Comparison of ENCODE assay signal across 18 cellular contexts in genomic region chr18:13688191-13689136, GRCh38. TPM values are rescaled to one million over a fixed set of nuclear protein-coding genes. Genes with fewer than 3 reads are reported as not detected.
DNase-seq lines count a peak whose midpoint lies in the region; ATAC-seq and TF ChIP-seq lines count a peak whose summit lies in the region.
"Had no signal": no experiment of that assay in that cellular context is flagged by ENCODE, and none has a peak within 500 bp of the region (broad histone marks: within the 10 kb centered on the region; RNA-seq: fewer than 3 reads in every experiment).

No MANE protein-coding gene starts in this region.

- WGBS in H9 (ENCODE audit: extremely low coverage, insufficient read length, low lambda C conversion rate), result no CpG with 5 or more reads among the region's 21 CpGs
- WGBS in stomach, 5 donors, result 89 to 94% (median 93%) methylated on average over 21 of the region's 21 CpGs

- ATAC-seq in stimulated activated effector memory CD8-positive, alpha-beta T cell treated with anti-CD3 and anti-CD28 coated beads, Interleukin-12 subunit alpha, Interleukin-12 subunit beta, amount 100 ng/mL, for 72 hours, result no peak
- ATAC-seq: HepG2 had no signal

- no peaks in the 10 kb centered on the region for H4K20me1 ChIP-seq in H9 (ENCODE audit: control insufficient read depth, insufficient read depth, insufficient read length)

- no peak overlapping the region for H4K91ac ChIP-seq in H9 (ENCODE audit: insufficient read length, low read depth, low read length)

- no peak for TF ChIP-seq POLR2A in stomach (IDR thresholded peaks at IDR 0.05)

- H3K4ac ChIP-seq in H9 (ENCODE audit: low read depth, low read length), result no peak overlapping the region

- 0 out of 2 replicates have a peak overlapping the region, but pooled peaks have one; percentile 63 for H3K14ac ChIP-seq in H9 (ENCODE audit: insufficient read depth, low read length)

- H3K79me1 ChIP-seq in H9 (ENCODE audit: insufficient read depth, low read depth, low read length, poor library complexity, severe bottlenecking), result peaks cover 5% of the 10 kb centered on the region

- TF ChIP-seq EP300 in stomach (IDR thresholded peaks at IDR 0.05), result no peak

- H3K4me3 ChIP-seq in left ventricle myocardium inferior (peak overlapping the region; percentile 34), H7 (ENCODE audit: insufficient read depth, low read depth, low read length) (no peak overlapping the region), stomach (no peak overlapping the region)
- H3K4me3 ChIP-seq in CD8-positive, alpha-beta memory T cell (ENCODE audit: low read length), result no peak overlapping the region
- H3K4me3 ChIP-seq: BLaER1 had no signal

- no peak overlapping the region for H3K56ac ChIP-seq in H9 (ENCODE audit: insufficient read length, low read depth, low read length)

- intact Hi-C loops in left ventricle myocardium inferior (cut with micrococcal nuclease) (no loop called here), stomach (cut with DNase I; ENCODE audit: low total_unique reads) (no loop called here)

- H3K27ac Mint-ChIP-seq in H9, result no peak overlapping the region
- peak overlapping the region; percentile 39 for H3K27ac Mint-ChIP-seq in stimulated activated effector memory CD8-positive, alpha-beta T cell treated with anti-CD3 and anti-CD28 coated beads, Interleukin-12 subunit alpha, Interleukin-12 subunit beta, amount 100 ng/mL, for 72 hours
- peak overlapping the region in 2 of 8 donors; percentile 78 to 94 for H3K27ac Mint-ChIP-seq in CD8-positive, alpha-beta memory T cell
- H3K27ac Mint-ChIP-seq: HFFc6 had no signal

- H3K4me1 ChIP-seq in H9 (ENCODE audit: insufficient read depth, low read length) (no peaks in the 10 kb centered on the region), left ventricle myocardium inferior (peaks cover 61% of the 10 kb centered on the region), stomach (no peaks in the 10 kb centered on the region)
- no peaks in the 10 kb centered on the region for H3K4me1 ChIP-seq in CD8-positive, alpha-beta memory T cell (ENCODE audit: insufficient read depth, low read length)
- H3K4me1 ChIP-seq: BLaER1 had no signal

- no peak overlapping the region for H4K5ac ChIP-seq in H9 (ENCODE audit: insufficient read length, low read depth, low read length)

- no peaks in the 10 kb centered on the region for H3K27me3 Mint-ChIP-seq in H9 (ENCODE audit: low read depth)
- H3K27me3 Mint-ChIP-seq in CD8-positive, alpha-beta memory T cell, result no peaks in the 10 kb centered on the region

- peaks cover 4% of the 10 kb centered on the region; the same call in 1 of the 2 replicates for H3K79me2 ChIP-seq in H9 (ENCODE audit: insufficient read depth, low read length)

- H3K36me3 ChIP-seq in left ventricle myocardium inferior, result no peaks in the 10 kb centered on the region
- H3K36me3 ChIP-seq in H7 (replicated peaks; ENCODE audit: control insufficient read depth, insufficient read depth, low read length), result no peaks in the 10 kb centered on the region
- H3K36me3 ChIP-seq in stomach, result no peaks in the 10 kb centered on the region
- H3K36me3 ChIP-seq in CD8-positive, alpha-beta memory T cell (ENCODE audit: insufficient read depth, low read length), result no peaks in the 10 kb centered on the region

- no peak for TF ChIP-seq CTCF in H9 (conservative IDR thresholded peaks at IDR 0.05)
- no peak for TF ChIP-seq CTCF in left ventricle myocardium inferior (IDR thresholded peaks at IDR 0.05; ENCODE audit: borderline replicate concordance)
- no peak for TF ChIP-seq CTCF in stomach (IDR thresholded peaks at IDR 0.05)

- POLR2A ChIA-PET in CD8-positive, alpha-beta memory T cell (lab: Charles Lee), result no interaction called here

- CTCF ChIA-PET in CD8-positive, alpha-beta memory T cell (lab: Charles Lee), result interaction anchor here (0.6 kb wide), 1 partner anchor 67 kb away, joined by 3 read pairs; no protein-coding TSS in a partner anchor

- H2BK20ac ChIP-seq in H9 (ENCODE audit: low read depth, low read length, poor library complexity, severe bottlenecking), result no peak overlapping the region

- no peak overlapping the region for H4K8ac ChIP-seq in H9 (replicated peaks; ENCODE audit: insufficient read length, low read depth, low read length)

- no peak overlapping the region for H3K4me2 ChIP-seq in H9 (ENCODE audit: insufficient read depth, insufficient read length, low read length)
- H3K4me2 ChIP-seq: BLaER1 had no signal

- H3K9me3 Mint-ChIP-seq in H9, result peaks cover 23 to 37% of the 10 kb centered on the region in 2 experiments; a peak in 4 of 5 replicates
- peaks cover 3% of the 10 kb centered on the region for H3K9me3 Mint-ChIP-seq in stimulated activated effector memory CD8-positive, alpha-beta T cell treated with anti-CD3 and anti-CD28 coated beads, Interleukin-12 subunit alpha, Interleukin-12 subunit beta, amount 100 ng/mL, for 72 hours
- peaks cover 0 to 11% (median 5%) of the 10 kb centered on the region in 5 donors for H3K9me3 Mint-ChIP-seq in CD8-positive, alpha-beta memory T cell

- no peaks in the 10 kb centered on the region for H3K9me3 ChIP-seq in H9 (ENCODE audit: control insufficient read depth, low read depth, low read length)
- no peaks in the 10 kb centered on the region for H3K9me3 ChIP-seq in left ventricle myocardium inferior (replicated peaks)
- no peaks in the 10 kb centered on the region for H3K9me3 ChIP-seq in stomach
- H3K9me3 ChIP-seq in CD8-positive, alpha-beta memory T cell (ENCODE audit: low read length), result no peaks in the 10 kb centered on the region

- H2BK12ac ChIP-seq in H9 (ENCODE audit: insufficient read length, low read depth, low read length), result no peak overlapping the region

- H3K27ac ChIP-seq in H9 (ENCODE audit: insufficient read length, low read depth, low read length), result no peak overlapping the region
- H3K27ac ChIP-seq in left ventricle myocardium inferior (replicated peaks), result peak overlapping the region; percentile 77
- H3K27ac ChIP-seq in stomach, result no peak overlapping the region
- no peak overlapping the region for H3K27ac ChIP-seq in CD8-positive, alpha-beta memory T cell (ENCODE audit: low read depth, low read length)
- H3K27ac ChIP-seq: BLaER1 had no signal

- no peak overlapping the region for H2AFZ ChIP-seq in H9 (ENCODE audit: low read length)

- no peak overlapping the region for H3K4me3 Mint-ChIP-seq in H9
- H3K4me3 Mint-ChIP-seq in stimulated activated effector memory CD8-positive, alpha-beta T cell treated with anti-CD3 and anti-CD28 coated beads, Interleukin-12 subunit alpha, Interleukin-12 subunit beta, amount 100 ng/mL, for 72 hours, result no peak overlapping the region
- H3K4me3 Mint-ChIP-seq in CD8-positive, alpha-beta memory T cell, result no peak overlapping the region
- H3K4me3 Mint-ChIP-seq: HFFc6 had no signal

- no peak overlapping the region for H2BK120ac ChIP-seq in H9 (ENCODE audit: low read depth, low read length, poor library complexity, severe bottlenecking)

- no peaks in the 10 kb centered on the region for H3K27me3 ChIP-seq in H9 (ENCODE audit: insufficient read depth, low read length)
- H3K27me3 ChIP-seq in left ventricle myocardium inferior (ENCODE audit: low read depth), result no peaks in the 10 kb centered on the region
- H3K27me3 ChIP-seq in H7 (ENCODE audit: control insufficient read depth, insufficient read depth, low read length), result no peaks in the 10 kb centered on the region
- no peaks in the 10 kb centered on the region for H3K27me3 ChIP-seq in stomach
- H3K27me3 ChIP-seq in CD8-positive, alpha-beta memory T cell (ENCODE audit: insufficient read depth, low read length, poor library complexity, severe bottlenecking), result no peaks in the 10 kb centered on the region
- H3K27me3 ChIP-seq: BLaER1 had no signal

- no peak overlapping the region for H3T11ph ChIP-seq in H9 (ENCODE audit: low read length)

- no peaks in the 10 kb centered on the region for H3K23me2 ChIP-seq in H9 (ENCODE audit: insufficient read length, low read depth, low read length, poor library complexity, severe bottlenecking)

- H3K23ac ChIP-seq in H9 (ENCODE audit: insufficient read length, low read depth, low read length), result no peak overlapping the region

- H3K4me1 Mint-ChIP-seq in H9, result peaks cover 3 to 4% of the 10 kb centered on the region in 2 experiments; a peak in 3 of 4 replicates
- H3K4me1 Mint-ChIP-seq in stimulated activated effector memory CD8-positive, alpha-beta T cell treated with anti-CD3 and anti-CD28 coated beads, Interleukin-12 subunit alpha, Interleukin-12 subunit beta, amount 100 ng/mL, for 72 hours, result peaks cover 75% of the 10 kb centered on the region
- H3K4me1 Mint-ChIP-seq in CD8-positive, alpha-beta memory T cell, result peaks cover 30 to 76% (median 48%) of the 10 kb centered on the region in 3 donors

- no peak overlapping the region for H2BK5ac ChIP-seq in H9 (ENCODE audit: insufficient read length, low read length)

- H3K9ac ChIP-seq in H9 (ENCODE audit: extremely low read depth, insufficient read length, low read length), result no peak overlapping the region
- H3K9ac ChIP-seq: BLaER1 had no signal

- H2AK5ac ChIP-seq in H9 (ENCODE audit: insufficient read length, low read length), result no peak overlapping the region

- H2BK15ac ChIP-seq in H9 (ENCODE audit: low read depth, low read length), result no peak overlapping the region

- peak overlapping the region; percentile 7 for H3K18ac ChIP-seq in H9 (ENCODE audit: insufficient read length, low read depth, low read length)

- no peak for DNase-seq in H9
- peak; percentile 53 for DNase-seq in cerebellum (ENCODE audit: low spot score)
- peak; percentile 60 for DNase-seq in left ventricle myocardium inferior
- DNase-seq in stimulated activated effector memory CD8-positive, alpha-beta T cell treated with anti-CD3 and anti-CD28 coated beads, Interleukin-12 subunit alpha, Interleukin-12 subunit beta, amount 100 ng/mL, for 72 hours (ENCODE audit: low spot score in 2 of 2), result no peak
- no peak for DNase-seq in H7
- DNase-seq in stomach, result no peak
- DNase-seq in CD8-positive, alpha-beta memory T cell, result no peak
- DNase-seq: DMS79, HFFc6, KG1, NCI-H1417, NCI-H187, NCI-H2227 treated with DMSO at 0.1 percent for 48 hours, NCI-H524, NCI-H82, OCI-M1 had no signal

- H3K36me3 Mint-ChIP-seq in H9 (ENCODE audit: insufficient read depth in 1 of 3, low read depth in 3 of 3), result peaks cover 13 to 25% (median 25%) of the 10 kb centered on the region in 3 experiments
- peaks cover 8% of the 10 kb centered on the region for H3K36me3 Mint-ChIP-seq in stimulated activated effector memory CD8-positive, alpha-beta T cell treated with anti-CD3 and anti-CD28 coated beads, Interleukin-12 subunit alpha, Interleukin-12 subunit beta, amount 100 ng/mL, for 72 hours
- peaks cover 8 to 18% (median 10%) of the 10 kb centered on the region in 3 donors for H3K36me3 Mint-ChIP-seq in CD8-positive, alpha-beta memory T cell

RNA-seq across cellular contexts. Expression of gene FAM210A, which starts 37.9 kb away (rescaled TPM):
- total RNA-seq in H9 (2021) (21.3 and 22.5 TPM in 2 replicates), cerebellum (20.0 TPM), left ventricle myocardium inferior (52.9 TPM), stomach (10 to 100 TPM in 3 of 5 donors, 1 to 10 TPM in 2; 1.4 to 35.0 (median 13.0) TPM)
- 22.2 and 23.8 TPM in 2 replicates for total RNA-seq in H7 (2014; rRNA removed; shearing (Covaris generic))
- polyA plus RNA-seq in stomach, result 1 to 10 TPM; 3.4 to 4.0 (median 3.9) TPM
- 10 to 100 TPM; 38.3 to 38.8 TPM for total RNA-seq in CD8-positive, alpha-beta memory T cell
- polyA plus RNA-seq in CD8-positive, alpha-beta memory T cell, result 15.5 TPM

RNA-seq across cellular contexts. Expression of gene RNMT, which starts 38.0 kb away (rescaled TPM):
- total RNA-seq in H9 (2021), result 61.8 and 66.3 TPM in 2 replicates
- total RNA-seq in cerebellum, result 36.0 TPM
- total RNA-seq in left ventricle myocardium inferior, result 24.2 TPM
- total RNA-seq in H7 (2014; rRNA removed; shearing (Covaris generic)), result 24.7 and 38.3 TPM in 2 replicates
- 10 to 100 TPM; 11.4 to 73.5 (median 31.3) TPM for total RNA-seq in stomach
- polyA plus RNA-seq in stomach, result 10 to 100 TPM in 2 of 3 donors, 1 to 10 TPM in 1; 9.0 to 11.5 (median 10.1) TPM
- total RNA-seq in CD8-positive, alpha-beta memory T cell, result 10 to 100 TPM; 44.6 to 52.2 TPM
- 42.3 TPM for polyA plus RNA-seq in CD8-positive, alpha-beta memory T cell

Comparison
In these comparisons a context has a peak if more than half of its experiments do, and no peak if none do; other contexts are left out.
1. DNase-seq: peak in cerebellum (single experiment) and left ventricle myocardium inferior (single experiment); none in H9 (single experiment), stimulated activated effector memory CD8-positive, alpha-beta T cell treated with anti-CD3 and anti-CD28 coated beads, Interleukin-12 subunit alpha, Interleukin-12 subunit beta, amount 100 ng/mL, for 72 hours (0 of 2), H7 (single experiment), stomach (single experiment) and CD8-positive, alpha-beta memory T cell (0 of 5).